In the genomic region with DNA sequence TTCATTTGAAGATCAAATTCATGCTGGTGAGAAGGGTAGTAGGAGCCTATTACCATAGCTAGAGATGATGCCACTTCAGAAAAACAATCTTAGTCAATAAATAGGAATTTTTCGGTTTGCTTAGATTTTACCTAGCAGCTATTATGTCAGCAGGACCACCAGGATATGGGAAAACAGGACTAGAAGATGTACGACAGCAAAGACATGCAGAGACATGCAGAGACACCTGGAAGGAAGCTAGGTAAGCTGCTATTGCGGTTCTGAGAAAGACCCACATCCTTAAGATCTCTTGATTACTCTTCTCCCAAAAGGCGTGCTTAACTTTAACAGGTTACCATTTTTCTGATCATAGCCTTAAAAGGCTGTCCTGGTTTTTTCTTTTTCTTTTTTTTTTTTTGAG, we compare ENCODE assay signal across 20 cellular contexts.
"Had no signal": no experiment of that assay in that cellular context is flagged by ENCODE, and none has a peak within 500 bp of the region (broad histone marks: within the 10 kb centered on the region; RNA-seq: fewer than 3 reads in every experiment).

No MANE protein-coding gene starts in this region.

- H3K9me3 Mint-ChIP-seq: activated B cell treated with CpG ODN at 0.5 μM for 24 hours; activated CD4-positive, alpha-beta memory T cell treated with anti-CD3 and anti-CD28 coated beads, Interleukin-2, amount 10 ng/mL, durations not matched to agents 7 days and 5 days; activated naive CD8-positive, alpha-beta T cell treated with anti-CD3 and anti-CD28 coated beads for 36 hours; central memory CD8-positive, alpha-beta T cell; natural killer cell; T-cell had no signal

- H3K27me3 ChIP-seq: body of pancreas, neutrophil, thyroid gland had no signal

- H3K4me3 Mint-ChIP-seq: activated B cell treated with CpG ODN at 0.5 μM for 24 hours; activated CD4-positive, alpha-beta memory T cell treated with anti-CD3 and anti-CD28 coated beads, Interleukin-2, amount 10 ng/mL, durations not matched to agents 7 days and 5 days; activated CD8-positive, alpha-beta memory T cell treated with anti-CD3 and anti-CD28 coated beads, Interleukin-2, amount 10 ng/mL, durations not matched to agents 7 days and 5 days; activated naive CD8-positive, alpha-beta T cell treated with anti-CD3 and anti-CD28 coated beads for 36 hours; central memory CD8-positive, alpha-beta T cell; natural killer cell; T-cell had no signal

- H3K4me3 ChIP-seq: body of pancreas, coronary artery, thyroid gland had no signal

- H3K27me3 Mint-ChIP-seq: activated CD4-positive, alpha-beta memory T cell treated with anti-CD3 and anti-CD28 coated beads, Interleukin-2, amount 10 ng/mL, durations not matched to agents 7 days and 5 days had no signal

- DNase-seq: activated B cell treated with CpG ODN at 0.5 μM for 24 hours; activated CD4-positive, alpha-beta memory T cell treated with anti-CD3 and anti-CD28 coated beads, Interleukin-2, amount 10 ng/mL, durations not matched to agents 7 days and 5 days; activated CD4-positive, alpha-beta T cell treated with anti-CD3 and anti-CD28 coated beads for 4 hours; activated CD8-positive, alpha-beta memory T cell treated with anti-CD3 and anti-CD28 coated beads, Interleukin-2, amount 10 ng/mL, durations not matched to agents 7 days and 5 days; activated naive CD8-positive, alpha-beta T cell treated with anti-CD3 and anti-CD28 coated beads for 36 hours; amniotic stem cell; body of pancreas; natural killer cell; retina; stimulated activated CD4-positive, alpha-beta T cell treated with anti-CD3 and anti-CD28 coated beads, Interleukin-12 subunit alpha, Interleukin-12 subunit beta, amount 100 ng/mL, for 4 hours; stimulated activated CD4-positive, alpha-beta T cell treated with anti-CD3 and anti-CD28 coated beads, Interleukin-1b, Interleukin-23, amount 100 ng/mL, for 48 hours; stimulated activated CD8-positive, alpha-beta memory T cell treated with anti-CD3 and anti-CD28 coated beads, Interleukin-4, amount 100 ng/mL, for 48 hours; stimulated activated naive CD4-positive, alpha-beta T cell; T-cell; thyroid gland had no signal

- H3K4me1 Mint-ChIP-seq: activated B cell treated with CpG ODN at 0.5 μM for 24 hours; activated CD4-positive, alpha-beta memory T cell treated with anti-CD3 and anti-CD28 coated beads, Interleukin-2, amount 10 ng/mL, durations not matched to agents 7 days and 5 days; activated CD8-positive, alpha-beta memory T cell treated with anti-CD3 and anti-CD28 coated beads, Interleukin-2, amount 10 ng/mL, durations not matched to agents 7 days and 5 days; activated naive CD8-positive, alpha-beta T cell treated with anti-CD3 and anti-CD28 coated beads for 36 hours; central memory CD8-positive, alpha-beta T cell; natural killer cell; T-cell had no signal

- H3K9me3 ChIP-seq: body of pancreas, neutrophil, thyroid gland had no signal

- H3K4me1 ChIP-seq: body of pancreas had no signal

- H3K36me3 ChIP-seq: neutrophil, thyroid gland had no signal

- ATAC-seq: activated CD8-positive, alpha-beta memory T cell treated with anti-CD3 and anti-CD28 coated beads, Interleukin-2, amount 10 ng/mL, durations not matched to agents 7 days and 5 days; body of pancreas; esophagus mucosa; natural killer cell; T-cell had no signal

- FAIRE-seq: endometrium had no signal

- H3K27ac ChIP-seq: body of pancreas, coronary artery, neutrophil, thyroid gland had no signal

- H3K27ac Mint-ChIP-seq: activated B cell treated with CpG ODN at 0.5 μM for 24 hours; activated CD4-positive, alpha-beta memory T cell treated with anti-CD3 and anti-CD28 coated beads, Interleukin-2, amount 10 ng/mL, durations not matched to agents 7 days and 5 days; activated CD8-positive, alpha-beta memory T cell treated with anti-CD3 and anti-CD28 coated beads, Interleukin-2, amount 10 ng/mL, durations not matched to agents 7 days and 5 days; activated naive CD8-positive, alpha-beta T cell treated with anti-CD3 and anti-CD28 coated beads for 36 hours; natural killer cell; T-cell had no signal
